In genomic region chr5:149265559-149265958, GRCh38 we compare ENCODE assay signal across 8 cellular contexts. TPM values are rescaled to one million over a fixed set of nuclear protein-coding genes. Genes with fewer than 3 reads are reported as not detected.
DNase-seq lines count a peak whose midpoint lies in the region; ATAC-seq and TF ChIP-seq lines count a peak whose summit lies in the region.

No MANE protein-coding gene starts in this region.

- H3K4me3 Mint-ChIP-seq in activated CD4-positive, alpha-beta memory T cell treated with anti-CD3 and anti-CD28 coated beads, Interleukin-2, amount 10 ng/mL, durations not matched to agents 7 days and 5 days: no peak overlapping the region
- H3K4me3 Mint-ChIP-seq in natural killer cell treated with Interleukin-12 subunit alpha and Interleukin-12 subunit beta and Interleukin-15 and Interleukin-18, amount 100 ng/mL, for 72 hours: no peak overlapping the region

- POLR2A ChIA-PET in AG04449 (lab: Yijun Ruan, JAX): no interaction called here
- POLR2A ChIA-PET in activated CD4-positive, alpha-beta memory T cell treated with anti-CD3 and anti-CD28 coated beads, Interleukin-2, amount 10 ng/mL, durations not matched to agents 7 days and 5 days (lab: Charles Lee): interaction anchor here (1.1 kb wide), 1 partner anchor 27 kb away, joined by 3 read pairs; no protein-coding TSS in a partner anchor

- H3K27ac Mint-ChIP-seq in activated CD4-positive, alpha-beta memory T cell treated with anti-CD3 and anti-CD28 coated beads, Interleukin-2, amount 10 ng/mL, durations not matched to agents 7 days and 5 days: no peak overlapping the region
- no peak overlapping the region for H3K27ac Mint-ChIP-seq in natural killer cell treated with Interleukin-12 subunit alpha and Interleukin-12 subunit beta and Interleukin-15 and Interleukin-18, amount 100 ng/mL, for 72 hours

- H3K9me3 Mint-ChIP-seq in activated CD4-positive, alpha-beta memory T cell treated with anti-CD3 and anti-CD28 coated beads, Interleukin-2, amount 10 ng/mL, durations not matched to agents 7 days and 5 days: no peaks in the 10 kb centered on the region
- no peaks in the 10 kb centered on the region for H3K9me3 Mint-ChIP-seq in natural killer cell treated with Interleukin-12 subunit alpha and Interleukin-12 subunit beta and Interleukin-15 and Interleukin-18, amount 100 ng/mL, for 72 hours

- DNase-seq in AG04449 (ENCODE audit: low read depth, low spot score) (no peak), HCEC 1CT (peak; percentile 79), amniotic epithelial cell (ENCODE audit: low read depth) (peak; percentile 80), inferior parietal cortex (ENCODE audit: extremely low spot score) (peak; percentile 44)
- no peak for DNase-seq in activated CD4-positive, alpha-beta memory T cell treated with anti-CD3 and anti-CD28 coated beads, Interleukin-2, amount 10 ng/mL, durations not matched to agents 7 days and 5 days
- DNase-seq in natural killer cell treated with Interleukin-12 subunit alpha and Interleukin-12 subunit beta and Interleukin-15 and Interleukin-18, amount 100 ng/mL, for 72 hours (ENCODE audit: low spot score): no peak

- no peaks in the 10 kb centered on the region for H3K36me3 Mint-ChIP-seq in activated CD4-positive, alpha-beta memory T cell treated with anti-CD3 and anti-CD28 coated beads, Interleukin-2, amount 10 ng/mL, durations not matched to agents 7 days and 5 days (ENCODE audit: low read depth)
- H3K36me3 Mint-ChIP-seq in natural killer cell treated with Interleukin-12 subunit alpha and Interleukin-12 subunit beta and Interleukin-15 and Interleukin-18, amount 100 ng/mL, for 72 hours: no peaks in the 10 kb centered on the region

- H3K4me3 ChIP-seq in AG04449 (ENCODE audit: low read depth, low read length): no peak overlapping the region

- CTCF ChIA-PET in AG04449 (lab: Yijun Ruan, JAX): interaction anchor here (0.6 to 4.3 kb wide), 31 partner anchors 8 to 532 kb away, joined by 3 to 28 read pairs (median 4); partner anchors contain the start of gene ABLIM3
- CTCF ChIA-PET in activated CD4-positive, alpha-beta memory T cell treated with anti-CD3 and anti-CD28 coated beads, Interleukin-2, amount 10 ng/mL, durations not matched to agents 7 days and 5 days (lab: Charles Lee): interaction anchor here (0.9 to 5.3 kb wide), 8 partner anchors 25 to 169 kb away, joined by 3 to 56 read pairs (median 4); partner anchors contain the start of gene ABLIM3

- H3K4me1 Mint-ChIP-seq in activated CD4-positive, alpha-beta memory T cell treated with anti-CD3 and anti-CD28 coated beads, Interleukin-2, amount 10 ng/mL, durations not matched to agents 7 days and 5 days: peaks cover 2% of the 10 kb centered on the region
- peaks cover 0 to 5% of the 10 kb centered on the region in 2 donors for H3K4me1 Mint-ChIP-seq in natural killer cell treated with Interleukin-12 subunit alpha and Interleukin-12 subunit beta and Interleukin-15 and Interleukin-18, amount 100 ng/mL, for 72 hours (ENCODE audit: low read depth in 2 of 2)

- ATAC-seq in HG03460 (IDR thresholded peaks at IDR 0.05; ENCODE audit: unreplicated experiment) (no peak), HG03520 (IDR thresholded peaks at IDR 0.05; ENCODE audit: unreplicated experiment) (no peak)
- no peak for ATAC-seq in natural killer cell treated with Interleukin-12 subunit alpha and Interleukin-12 subunit beta and Interleukin-15 and Interleukin-18, amount 100 ng/mL, for 72 hours

- peaks cover 23% of the 10 kb centered on the region for H3K27me3 Mint-ChIP-seq in activated CD4-positive, alpha-beta memory T cell treated with anti-CD3 and anti-CD28 coated beads, Interleukin-2, amount 10 ng/mL, durations not matched to agents 7 days and 5 days
- H3K27me3 Mint-ChIP-seq in natural killer cell treated with Interleukin-12 subunit alpha and Interleukin-12 subunit beta and Interleukin-15 and Interleukin-18, amount 100 ng/mL, for 72 hours: peaks cover 10 to 14% of the 10 kb centered on the region in 2 donors

- TF ChIP-seq CTCF in AG04449 (IDR thresholded peaks at IDR 0.05; ENCODE audit: insufficient read depth, low read length, missing control alignments): peak; percentile 39

RNA-seq across cellular contexts. Expression of gene AFAP1L1, which starts 6.1 kb away (rescaled TPM):
- total RNA-seq in activated CD4-positive, alpha-beta memory T cell treated with anti-CD3 and anti-CD28 coated beads, Interleukin-2, amount 10 ng/mL, durations not matched to agents 7 days and 5 days: not detected
- total RNA-seq in natural killer cell treated with Interleukin-12 subunit alpha and Interleukin-12 subunit beta and Interleukin-15 and Interleukin-18, amount 100 ng/mL, for 72 hours: under 1 TPM; 0.33 to 0.95 TPM

Comparison
In these comparisons a context has a peak if more than half of its experiments do, and no peak if none do; other contexts are left out.
1. DNase-seq: peak in HCEC 1CT (single experiment), amniotic epithelial cell (single experiment) and inferior parietal cortex (single experiment); none in AG04449 (single experiment), activated CD4-positive, alpha-beta memory T cell treated with anti-CD3 and anti-CD28 coated beads, Interleukin-2, amount 10 ng/mL, durations not matched to agents 7 days and 5 days (single experiment) and natural killer cell treated with Interleukin-12 subunit alpha and Interleukin-12 subunit beta and Interleukin-15 and Interleukin-18, amount 100 ng/mL, for 72 hours (single experiment).